Comparison of ENCODE assay signal across 8 cellular contexts in genomic region chr13:42039457-42039945, GRCh38. TPM values are rescaled to one million over a fixed set of nuclear protein-coding genes. Genes with fewer than 3 reads are reported as not detected.
DNase-seq lines count a peak whose midpoint lies in the region; TF ChIP-seq lines count a peak whose summit lies in the region.

No MANE protein-coding gene starts in this region.

- no peaks in the 10 kb centered on the region for H4K20me1 ChIP-seq in KMS-11 (ENCODE audit: insufficient read depth)
- H4K20me1 ChIP-seq in mammary epithelial cell (ENCODE audit: insufficient read depth, low read length), result no peaks in the 10 kb centered on the region

- no peaks in the 10 kb centered on the region for H3K36me3 Mint-ChIP-seq in activated naive CD4-positive, alpha-beta T cell treated with anti-CD3 and anti-CD28 coated beads, Interleukin-2, amount 10 ng/mL, durations not matched to agents 7 days and 5 days

- peak overlapping the region; percentile 88 for H3K4me3 Mint-ChIP-seq in activated naive CD4-positive, alpha-beta T cell treated with anti-CD3 and anti-CD28 coated beads, Interleukin-2, amount 10 ng/mL, durations not matched to agents 7 days and 5 days

- H3K27ac ChIP-seq in KMS-11 (peak overlapping the region; percentile 91), mammary epithelial cell (ENCODE audit: insufficient read depth, low read depth, low read length) (peak overlapping the region; percentile 63), liver (ENCODE audit: low read depth in 1 of 2, low read length in 2 of 2) (peak overlapping the region; percentile 75 to 90), tibial artery (peak overlapping the region; percentile 95 to 98)

- dilution Hi-C loops in mammary epithelial cell (cut with HindIII; ENCODE audit: low sequenced_read_pairs), result no loop called here

- H3K9me3 ChIP-seq in mammary epithelial cell (replicated peaks; ENCODE audit: insufficient read depth, low read length) (peaks cover 9% of the 10 kb centered on the region), liver (ENCODE audit: control insufficient read depth in 4 of 4, low read length in 3 of 4) (no peaks in the 10 kb centered on the region), tibial artery (no peaks in the 10 kb centered on the region)

- in situ Hi-C loops in mammary epithelial cell (cut with MboI; ENCODE audit: low sequenced_read_pairs in 2 of 2), result no loop called here

- H2AFZ ChIP-seq in KMS-11 (ENCODE audit: low read depth), result peak overlapping the region; percentile 66
- H2AFZ ChIP-seq in mammary epithelial cell (ENCODE audit: low read depth, low read length), result peak overlapping the region; percentile 67

- H3K27ac Mint-ChIP-seq in activated naive CD4-positive, alpha-beta T cell treated with anti-CD3 and anti-CD28 coated beads, Interleukin-2, amount 10 ng/mL, durations not matched to agents 7 days and 5 days, result peak overlapping the region; percentile 84

- H3K9me3 Mint-ChIP-seq in activated naive CD4-positive, alpha-beta T cell treated with anti-CD3 and anti-CD28 coated beads, Interleukin-2, amount 10 ng/mL, durations not matched to agents 7 days and 5 days, result peaks cover 7% of the 10 kb centered on the region

- TF ChIP-seq RAD21 in liver (IDR thresholded peaks at IDR 0.05), result no peak

- no peak for TF ChIP-seq CTCF in KMS-11 (conservative IDR thresholded peaks at IDR 0.05; ENCODE audit: low read depth, low read length)
- no peak for TF ChIP-seq CTCF in mammary epithelial cell (conservative IDR thresholded peaks at IDR 0.05 in 1 of 2, IDR thresholded peaks at IDR 0.05 in 1 of 2; ENCODE audit: extremely low read depth in 1 of 2, insufficient read depth in 1 of 2, low read depth in 1 of 2, low read length in 2 of 2)
- no peak for TF ChIP-seq CTCF in liver (IDR thresholded peaks at IDR 0.05; ENCODE audit: low read depth, low read length, missing input control)
- no peak for TF ChIP-seq CTCF in tibial artery (IDR thresholded peaks at IDR 0.05)

- H3K27me3 ChIP-seq in KMS-11 (ENCODE audit: insufficient read depth, low read depth) (no peaks in the 10 kb centered on the region), mammary epithelial cell (ENCODE audit: insufficient read depth, low read length) (no peaks in the 10 kb centered on the region), liver (ENCODE audit: control insufficient read depth in 4 of 4, insufficient read depth in 4 of 4, low read length in 3 of 4) (no peaks in the 10 kb centered on the region), tibial artery (no peaks in the 10 kb centered on the region)

- H3K4me2 ChIP-seq in KMS-11 (peak overlapping the region; percentile 62), mammary epithelial cell (ENCODE audit: insufficient read depth, low read depth, low read length) (peak overlapping the region; percentile 67)

- intact Hi-C loops in mammary epithelial cell (cut with micrococcal nuclease), result no loop called here
- intact Hi-C loops in tibial artery (cut with DNase I; ENCODE audit: low total_unique reads), result no loop called here

- DNase-seq in activated naive CD4-positive, alpha-beta T cell treated with anti-CD3 and anti-CD28 coated beads, Interleukin-2, amount 10 ng/mL, durations not matched to agents 7 days and 5 days, result peak; percentile 24
- no peak for DNase-seq in activated naive CD4-positive, alpha-beta T cell treated with Interleukin-2 at 50 U/mL for 16 hours
- DNase-seq in mammary epithelial cell (no peak), tibial artery (no peak), hippocampal formation (lab: John Stamatoyannopoulos, UW) (no peak)
- DNase-seq in activated CD4-positive, alpha-beta T cell treated with anti-CD3 and anti-CD28 coated beads, Interleukin-2, amount 50 U/mL, for 4 hours, result no peak

- H3K4me3 ChIP-seq in KMS-11 (IDR thresholded peaks at IDR 0.05; ENCODE audit: insufficient read depth, low read depth, low read length) (no peak overlapping the region), mammary epithelial cell (replicated peaks in 1 of 3; ENCODE audit: insufficient read depth in 1 of 3, low read depth in 2 of 3, low read length in 3 of 3) (peak overlapping the region; percentile 45 to 92 (median 67)), liver (ENCODE audit: low read depth in 1 of 3, low read length in 3 of 3) (peak overlapping the region; percentile 71 to 78 (median 77)), tibial artery (peak overlapping the region; percentile 81 to 88)

- H3K36me3 ChIP-seq in KMS-11 (ENCODE audit: insufficient read depth) (no peaks in the 10 kb centered on the region), mammary epithelial cell (ENCODE audit: insufficient read depth, low read length) (no peaks in the 10 kb centered on the region), liver (ENCODE audit: control insufficient read depth in 4 of 4, insufficient read depth in 3 of 4, low read depth in 1 of 4, low read length in 3 of 4) (no peaks in the 10 kb centered on the region), tibial artery (no peaks in the 10 kb centered on the region)

- peak overlapping the region; percentile 86 for H3K9ac ChIP-seq in KMS-11
- H3K9ac ChIP-seq in mammary epithelial cell (ENCODE audit: insufficient read depth, low read length), result peak overlapping the region; percentile 76
- peak overlapping the region; percentile 57 to 68 for H3K9ac ChIP-seq in liver (ENCODE audit: low read depth in 1 of 2, low read length in 2 of 2)

- TSS peak; percentile 59 for BruUV-seq in mammary epithelial cell (replicated peaks; lab: Mats Ljungman, UMichigan)

- WGBS in mammary epithelial cell (ENCODE audit: low coverage, missing lambda C conversion rate), result 26% methylated on average over 14 of the region's 14 CpGs
- WGBS in liver, result 20% methylated on average over 14 of the region's 14 CpGs

- H3K79me2 ChIP-seq in KMS-11 (ENCODE audit: insufficient read depth, low read depth), result peaks cover 36% of the 10 kb centered on the region
- peaks cover 36% of the 10 kb centered on the region for H3K79me2 ChIP-seq in mammary epithelial cell (ENCODE audit: insufficient read depth, low read length)

- H3K4me1 Mint-ChIP-seq in activated naive CD4-positive, alpha-beta T cell treated with anti-CD3 and anti-CD28 coated beads, Interleukin-2, amount 10 ng/mL, durations not matched to agents 7 days and 5 days, result peaks cover 23% of the 10 kb centered on the region

- CTCF ChIA-PET in activated naive CD4-positive, alpha-beta T cell treated with anti-CD3 and anti-CD28 coated beads, Interleukin-2, amount 10 ng/mL, durations not matched to agents 7 days and 5 days (lab: Charles Lee), result no interaction called here
- CTCF ChIA-PET in mammary epithelial cell (lab: Charles Lee; ENCODE audit: low non-redundant PET), result no interaction called here

- peaks cover 45% of the 10 kb centered on the region for H3K27me3 Mint-ChIP-seq in activated naive CD4-positive, alpha-beta T cell treated with anti-CD3 and anti-CD28 coated beads, Interleukin-2, amount 10 ng/mL, durations not matched to agents 7 days and 5 days

- peaks cover 35% of the 10 kb centered on the region for H3K4me1 ChIP-seq in KMS-11 (ENCODE audit: low read depth, poor library complexity, severe bottlenecking)
- peaks cover 14% of the 10 kb centered on the region for H3K4me1 ChIP-seq in mammary epithelial cell (ENCODE audit: insufficient read depth, low read length)
- H3K4me1 ChIP-seq in liver (ENCODE audit: control insufficient read depth in 4 of 4, insufficient read depth in 4 of 4, low read length in 3 of 4), result peaks cover 2 to 19% (median 16%) of the 10 kb centered on the region in 4 donors
- H3K4me1 ChIP-seq in tibial artery, result peaks cover 0 to 16% (median 2%) of the 10 kb centered on the region in 4 donors

TF ChIP-seq in liver, 16 proteins besides CTCF, POLR2A, EP300 and RAD21:
- no peak for TF ChIP-seq FOXA2 (IDR thresholded peaks at IDR 0.05)
- TF ChIP-seq FOXA1 (IDR thresholded peaks at IDR 0.05), result no peak
- peak; percentile 5 for TF ChIP-seq TAF1 (conservative IDR thresholded peaks at IDR 0.05)
- peak; percentile 13 for TF ChIP-seq NR2F2 (IDR thresholded peaks at IDR 0.05)

RNA-seq across cellular contexts. Expression of gene DGKH, which starts 8.9 kb away (rescaled TPM):
- total RNA-seq in mammary epithelial cell (10 to 100 TPM; 27.8 to 28.3 TPM), liver (1 to 10 TPM; 1.6 to 3.7 TPM)
- polyA plus RNA-seq in mammary epithelial cell (5.0 TPM), liver (under 1 TPM; 0.25 to 0.30 TPM)
- 41.9 TPM for polyA minus RNA-seq in mammary epithelial cell

Comparison
In these comparisons a context has a peak if more than half of its experiments do, and no peak if none do; other contexts are left out.
1. RNA of gene DGKH, which starts 8.9 kb away (total RNA-seq): 27.8 to 28.3 TPM in mammary epithelial cell; 1.6 to 3.7 TPM in liver; every median in the first group is over 4 times any median in the second.
2. Peak in every context shown above with its lines, with median percentiles within 50 percentile points of each other: H3K27ac ChIP-seq and H3K9ac ChIP-seq.